ENCODE assay signal across 1 cellular context in genomic region chr11:808427-809286, GRCh38.
TF ChIP-seq lines count a peak whose summit lies in the region.

No MANE protein-coding gene starts in this region.

TF ChIP-seq in K562, 482 proteins besides CTCF, POLR2A, EP300 and RAD21 (continued from another document):
- TF ChIP-seq, protein P1, sequence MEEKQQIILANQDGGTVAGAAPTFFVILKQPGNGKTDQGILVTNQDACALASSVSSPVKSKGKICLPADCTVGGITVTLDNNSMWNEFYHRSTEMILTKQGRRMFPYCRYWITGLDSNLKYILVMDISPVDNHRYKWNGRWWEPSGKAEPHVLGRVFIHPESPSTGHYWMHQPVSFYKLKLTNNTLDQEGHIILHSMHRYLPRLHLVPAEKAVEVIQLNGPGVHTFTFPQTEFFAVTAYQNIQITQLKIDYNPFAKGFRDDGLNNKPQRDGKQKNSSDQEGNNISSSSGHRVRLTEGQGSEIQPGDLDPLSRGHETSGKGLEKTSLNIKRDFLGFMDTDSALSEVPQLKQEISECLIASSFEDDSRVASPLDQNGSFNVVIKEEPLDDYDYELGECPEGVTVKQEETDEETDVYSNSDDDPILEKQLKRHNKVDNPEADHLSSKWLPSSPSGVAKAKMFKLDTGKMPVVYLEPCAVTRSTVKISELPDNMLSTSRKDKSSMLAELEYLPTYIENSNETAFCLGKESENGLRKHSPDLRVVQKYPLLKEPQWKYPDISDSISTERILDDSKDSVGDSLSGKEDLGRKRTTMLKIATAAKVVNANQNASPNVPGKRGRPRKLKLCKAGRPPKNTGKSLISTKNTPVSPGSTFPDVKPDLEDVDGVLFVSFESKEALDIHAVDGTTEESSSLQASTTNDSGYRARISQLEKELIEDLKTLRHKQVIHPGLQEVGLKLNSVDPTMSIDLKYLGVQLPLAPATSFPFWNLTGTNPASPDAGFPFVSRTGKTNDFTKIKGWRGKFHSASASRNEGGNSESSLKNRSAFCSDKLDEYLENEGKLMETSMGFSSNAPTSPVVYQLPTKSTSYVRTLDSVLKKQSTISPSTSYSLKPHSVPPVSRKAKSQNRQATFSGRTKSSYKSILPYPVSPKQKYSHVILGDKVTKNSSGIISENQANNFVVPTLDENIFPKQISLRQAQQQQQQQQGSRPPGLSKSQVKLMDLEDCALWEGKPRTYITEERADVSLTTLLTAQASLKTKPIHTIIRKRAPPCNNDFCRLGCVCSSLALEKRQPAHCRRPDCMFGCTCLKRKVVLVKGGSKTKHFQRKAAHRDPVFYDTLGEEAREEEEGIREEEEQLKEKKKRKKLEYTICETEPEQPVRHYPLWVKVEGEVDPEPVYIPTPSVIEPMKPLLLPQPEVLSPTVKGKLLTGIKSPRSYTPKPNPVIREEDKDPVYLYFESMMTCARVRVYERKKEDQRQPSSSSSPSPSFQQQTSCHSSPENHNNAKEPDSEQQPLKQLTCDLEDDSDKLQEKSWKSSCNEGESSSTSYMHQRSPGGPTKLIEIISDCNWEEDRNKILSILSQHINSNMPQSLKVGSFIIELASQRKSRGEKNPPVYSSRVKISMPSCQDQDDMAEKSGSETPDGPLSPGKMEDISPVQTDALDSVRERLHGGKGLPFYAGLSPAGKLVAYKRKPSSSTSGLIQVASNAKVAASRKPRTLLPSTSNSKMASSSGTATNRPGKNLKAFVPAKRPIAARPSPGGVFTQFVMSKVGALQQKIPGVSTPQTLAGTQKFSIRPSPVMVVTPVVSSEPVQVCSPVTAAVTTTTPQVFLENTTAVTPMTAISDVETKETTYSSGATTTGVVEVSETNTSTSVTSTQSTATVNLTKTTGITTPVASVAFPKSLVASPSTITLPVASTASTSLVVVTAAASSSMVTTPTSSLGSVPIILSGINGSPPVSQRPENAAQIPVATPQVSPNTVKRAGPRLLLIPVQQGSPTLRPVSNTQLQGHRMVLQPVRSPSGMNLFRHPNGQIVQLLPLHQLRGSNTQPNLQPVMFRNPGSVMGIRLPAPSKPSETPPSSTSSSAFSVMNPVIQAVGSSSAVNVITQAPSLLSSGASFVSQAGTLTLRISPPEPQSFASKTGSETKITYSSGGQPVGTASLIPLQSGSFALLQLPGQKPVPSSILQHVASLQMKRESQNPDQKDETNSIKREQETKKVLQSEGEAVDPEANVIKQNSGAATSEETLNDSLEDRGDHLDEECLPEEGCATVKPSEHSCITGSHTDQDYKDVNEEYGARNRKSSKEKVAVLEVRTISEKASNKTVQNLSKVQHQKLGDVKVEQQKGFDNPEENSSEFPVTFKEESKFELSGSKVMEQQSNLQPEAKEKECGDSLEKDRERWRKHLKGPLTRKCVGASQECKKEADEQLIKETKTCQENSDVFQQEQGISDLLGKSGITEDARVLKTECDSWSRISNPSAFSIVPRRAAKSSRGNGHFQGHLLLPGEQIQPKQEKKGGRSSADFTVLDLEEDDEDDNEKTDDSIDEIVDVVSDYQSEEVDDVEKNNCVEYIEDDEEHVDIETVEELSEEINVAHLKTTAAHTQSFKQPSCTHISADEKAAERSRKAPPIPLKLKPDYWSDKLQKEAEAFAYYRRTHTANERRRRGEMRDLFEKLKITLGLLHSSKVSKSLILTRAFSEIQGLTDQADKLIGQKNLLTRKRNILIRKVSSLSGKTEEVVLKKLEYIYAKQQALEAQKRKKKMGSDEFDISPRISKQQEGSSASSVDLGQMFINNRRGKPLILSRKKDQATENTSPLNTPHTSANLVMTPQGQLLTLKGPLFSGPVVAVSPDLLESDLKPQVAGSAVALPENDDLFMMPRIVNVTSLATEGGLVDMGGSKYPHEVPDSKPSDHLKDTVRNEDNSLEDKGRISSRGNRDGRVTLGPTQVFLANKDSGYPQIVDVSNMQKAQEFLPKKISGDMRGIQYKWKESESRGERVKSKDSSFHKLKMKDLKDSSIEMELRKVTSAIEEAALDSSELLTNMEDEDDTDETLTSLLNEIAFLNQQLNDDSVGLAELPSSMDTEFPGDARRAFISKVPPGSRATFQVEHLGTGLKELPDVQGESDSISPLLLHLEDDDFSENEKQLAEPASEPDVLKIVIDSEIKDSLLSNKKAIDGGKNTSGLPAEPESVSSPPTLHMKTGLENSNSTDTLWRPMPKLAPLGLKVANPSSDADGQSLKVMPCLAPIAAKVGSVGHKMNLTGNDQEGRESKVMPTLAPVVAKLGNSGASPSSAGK (IDR thresholded peaks at IDR 0.05): no peak
- no peak for TF ChIP-seq XRCC5 (IDR thresholded peaks at IDR 0.05; ENCODE audit: low read depth, low read length)
- TF ChIP-seq, protein P2, sequence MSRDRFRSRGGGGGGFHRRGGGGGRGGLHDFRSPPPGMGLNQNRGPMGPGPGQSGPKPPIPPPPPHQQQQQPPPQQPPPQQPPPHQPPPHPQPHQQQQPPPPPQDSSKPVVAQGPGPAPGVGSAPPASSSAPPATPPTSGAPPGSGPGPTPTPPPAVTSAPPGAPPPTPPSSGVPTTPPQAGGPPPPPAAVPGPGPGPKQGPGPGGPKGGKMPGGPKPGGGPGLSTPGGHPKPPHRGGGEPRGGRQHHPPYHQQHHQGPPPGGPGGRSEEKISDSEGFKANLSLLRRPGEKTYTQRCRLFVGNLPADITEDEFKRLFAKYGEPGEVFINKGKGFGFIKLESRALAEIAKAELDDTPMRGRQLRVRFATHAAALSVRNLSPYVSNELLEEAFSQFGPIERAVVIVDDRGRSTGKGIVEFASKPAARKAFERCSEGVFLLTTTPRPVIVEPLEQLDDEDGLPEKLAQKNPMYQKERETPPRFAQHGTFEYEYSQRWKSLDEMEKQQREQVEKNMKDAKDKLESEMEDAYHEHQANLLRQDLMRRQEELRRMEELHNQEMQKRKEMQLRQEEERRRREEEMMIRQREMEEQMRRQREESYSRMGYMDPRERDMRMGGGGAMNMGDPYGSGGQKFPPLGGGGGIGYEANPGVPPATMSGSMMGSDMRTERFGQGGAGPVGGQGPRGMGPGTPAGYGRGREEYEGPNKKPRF (IDR thresholded peaks at IDR 0.05; ENCODE audit: low read depth, low read length): no peak
- TF ChIP-seq FOXA3 (CRISPR knock-in tag; conservative IDR thresholded peaks at IDR 0.05 in 1 of 2, IDR thresholded peaks at IDR 0.05 in 1 of 2): peak in 1 of 2 experiments; percentile 59; a peak in 1 of 4 replicates
- TF ChIP-seq KDM2B (CRISPR knock-in tag; IDR thresholded peaks at IDR 0.05): peak; percentile 50; the same call in 1 of the 2 replicates
- no peak for TF ChIP-seq ZBED1 (IDR thresholded peaks at IDR 0.05)
- no peak for TF ChIP-seq GATAD2A (IDR thresholded peaks at IDR 0.05)
- no peak for TF ChIP-seq ZC3H4 (CRISPR knock-in tag; IDR thresholded peaks at IDR 0.05; ENCODE audit: borderline replicate concordance)
